ENCODE assay signal across 9 cellular contexts in genomic region chr4:54099959-54100606, GRCh38. TPM values are rescaled to one million over a fixed set of nuclear protein-coding genes. Genes with fewer than 3 reads are reported as not detected.
DNase-seq lines count a peak whose midpoint lies in the region; TF ChIP-seq lines count a peak whose summit lies in the region.
"Had no signal": no experiment of that assay in that cellular context is flagged by ENCODE, and none has a peak within 500 bp of the region (broad histone marks: within the 10 kb centered on the region; RNA-seq: fewer than 3 reads in every experiment).

GSX2 (plus strand) TSS chr4:54100163; CDS start chr4:54100345, 182 bp downstream.

- no peaks in the 10 kb centered on the region for H3K36me3 ChIP-seq in muscle layer of colon (ENCODE audit: insufficient read depth, low read length)

- CTCF ChIA-PET in AG04450 (lab: Charles Lee): no interaction called here
- CTCF ChIA-PET in HEK293T (lab: Yijun Ruan, JAX): no interaction called here

- DNase-seq in AG04450 (ENCODE audit: low read depth, low spot score) (no peak), HFF-Myc (ENCODE audit: extremely low read depth, low read depth) (no peak), choroid plexus epithelial cell (ENCODE audit: low read depth) (no peak), HEK293T (ENCODE audit: extremely low spot score) (no peak), T1000 (lab: John Stamatoyannopoulos, UW) (no peak), H4 (ENCODE audit: low spot score) (no peak)
- no peak for DNase-seq in activated CD4-positive, CD25-positive, alpha-beta regulatory T cell (lab: John Stamatoyannopoulos, UW)

- POLR2A ChIA-PET in AG04450 (lab: Yijun Ruan, JAX): no interaction called here
- POLR2A ChIA-PET in HEK293T (lab: Yijun Ruan, JAX): no interaction called here

- no peak within 1 kb of the TSS for H3K27ac ChIP-seq in AG04450 (ENCODE audit: low read depth, low read length)
- H3K27ac ChIP-seq in muscle layer of colon (ENCODE audit: low read depth, low read length): no peak within 1 kb of the TSS

- no peak within 1 kb of the TSS for H3K9ac ChIP-seq in muscle layer of colon (ENCODE audit: low read length)

- H3K9me3 ChIP-seq in AG04450 (ENCODE audit: control insufficient read depth, insufficient read depth, low read length): peaks cover 3% of the 10 kb centered on the region; the same call in 1 of the 2 replicates
- H3K9me3 ChIP-seq in muscle layer of colon (ENCODE audit: low read length): no peaks in the 10 kb centered on the region

- TF ChIP-seq CTCF in AG04450 (IDR thresholded peaks at IDR 0.05; ENCODE audit: low read depth, low read length) (no peak), HFF-Myc (IDR thresholded peaks at IDR 0.05; ENCODE audit: low read depth, low read length, missing control alignments) (no peak), choroid plexus epithelial cell (conservative IDR thresholded peaks at IDR 0.05; ENCODE audit: low read depth, low read length) (no peak)

- H3K4me3 ChIP-seq in AG04450 (ENCODE audit: low read depth, low read length): peak within 1 kb of the TSS; percentile 54
- H3K4me3 ChIP-seq in HFF-Myc (replicated peaks; ENCODE audit: low read depth, low read length): peak within 1 kb of the TSS; percentile 40
- H3K4me3 ChIP-seq in choroid plexus epithelial cell (ENCODE audit: low read depth, low read length): peak within 1 kb of the TSS; percentile 33
- H3K4me3 ChIP-seq in muscle layer of colon (ENCODE audit: low read depth in 1 of 2, low read length in 2 of 2): peak within 1 kb of the TSS; percentile 32 to 46

- H3K4me1 ChIP-seq in muscle layer of colon (ENCODE audit: insufficient read depth, low read length): peaks cover 20% of the 10 kb centered on the region

- H3K27me3 ChIP-seq in AG04450 (ENCODE audit: control insufficient read depth, insufficient read depth, low read length) (peaks cover 54% of the 10 kb centered on the region), muscle layer of colon (ENCODE audit: control insufficient read depth in 1 of 2, insufficient read depth in 2 of 2, low read length in 2 of 2) (peaks cover 55 to 89% of the 10 kb centered on the region in 2 donors)

TF ChIP-seq in HEK293T, 16 proteins besides CTCF, POLR2A, EP300 and RAD21:
- no peak for TF ChIP-seq FOXM1 (IDR thresholded peaks at IDR 0.05; ENCODE audit: borderline replicate concordance)
- TF ChIP-seq TARDBP (IDR thresholded peaks at IDR 0.05): no peak
- TF ChIP-seq SUZ12 (IDR thresholded peaks at IDR 0.05): no peak
- TF ChIP-seq ELF4 (IDR thresholded peaks at IDR 0.05): no peak
- no peak for TF ChIP-seq PKNOX1 (IDR thresholded peaks at IDR 0.05)
- no peak for TF ChIP-seq L3MBTL2 (conservative IDR thresholded peaks at IDR 0.05)

RNA-seq across cellular contexts. Expression of gene GSX2, which starts in this region (rescaled TPM):
- polyA plus RNA-seq in AG04450 (2011; rRNA removed): not detected in 2 replicates
- not detected in 2 replicates for polyA minus RNA-seq in AG04450 (2011; rRNA and poly(A)+ RNA removed)
- total RNA-seq in H4 (2014; rRNA removed; shearing (Covaris generic)): not detected in 2 replicates
- total RNA-seq: SK-MEL-5 had no signal
